ENCODE assay signal across 8 cellular contexts in the genomic region with DNA sequence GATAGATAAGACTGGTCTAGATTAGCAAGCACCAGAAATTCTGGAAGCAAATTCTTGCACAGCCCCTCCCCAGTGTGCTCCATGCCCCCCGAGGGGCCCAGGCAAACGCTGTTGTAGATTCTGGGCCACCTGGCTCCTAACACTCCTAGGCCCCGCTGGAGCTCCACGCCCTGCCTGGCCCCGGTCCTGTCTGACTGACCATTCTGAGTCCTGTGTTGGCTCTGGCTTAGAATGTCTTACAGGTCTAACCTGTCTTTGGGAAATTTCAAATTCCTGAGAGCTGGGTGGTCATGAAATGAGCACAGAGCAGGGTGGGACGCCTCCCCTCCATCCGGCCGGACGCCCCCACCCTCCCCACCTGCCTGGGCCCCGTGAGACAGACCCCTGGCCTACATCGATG. TPM values are rescaled to one million over a fixed set of nuclear protein-coding genes. Genes with fewer than 3 reads are reported as not detected.
"Had no signal": no experiment of that assay in that cellular context is flagged by ENCODE, and none has a peak within 500 bp of the region (broad histone marks: within the 10 kb centered on the region; RNA-seq: fewer than 3 reads in every experiment).

No MANE protein-coding gene starts in this region.

- H2AFZ ChIP-seq: GM23248 had no signal

- H3K4me3 ChIP-seq: GM23248, K562 had no signal

- H3K27ac ChIP-seq: GM23248 had no signal

- H3K9me3 Mint-ChIP-seq: H9 had no signal

- DNase-seq: GOT3, HCEC 1CT, IMR-90 had no signal

- H3K4me3 Mint-ChIP-seq: H9 had no signal

- H3K9ac ChIP-seq: GM23248 had no signal

RNA-seq across cellular contexts. Expression of a gene that starts 12.6 kb away (rescaled TPM):
- total RNA-seq: GM23248, H4, H9, HT-29, IMR-90, K562 had no signal
- polyA plus RNA-seq: GM23248, IMR-90, K562 had no signal
